ENCODE assay signal across 24 cellular contexts in genomic region chr11:85673422-85673821, GRCh38. TPM values are rescaled to one million over a fixed set of nuclear protein-coding genes. Genes with fewer than 3 reads are reported as not detected.
"Had no signal": no experiment of that assay in that cellular context is flagged by ENCODE, and none has a peak within 500 bp of the region (broad histone marks: within the 10 kb centered on the region; RNA-seq: fewer than 3 reads in every experiment).

No MANE protein-coding gene starts in this region.

- H3K27ac Mint-ChIP-seq: naive B cell had no signal

- H3K4me1 ChIP-seq: heart left ventricle, sigmoid colon, suprapubic skin, tibial artery, upper lobe of left lung, uterus had no signal

- DNase-seq: effector memory CD4-positive, alpha-beta T cell; heart left ventricle; hippocampal formation; kidney glomerular epithelial cell; mesendoderm; naive B cell; posterior cingulate gyrus; sigmoid colon; stimulated activated CD4-positive, alpha-beta T cell treated with anti-CD3 and anti-CD28 coated beads, Interleukin-2, amount 100 ng/mL, for 24 hours; stimulated activated CD4-positive, alpha-beta T cell treated with anti-CD3 and anti-CD28 coated beads, Interleukin-4, amount 100 ng/mL, for 4 hours; stimulated activated naive CD4-positive, alpha-beta T cell; tibial artery; upper lobe of left lung; uterus had no signal

- H3K4me3 ChIP-seq: heart left ventricle, sigmoid colon, skin epidermis, suprapubic skin, tibial artery, upper lobe of left lung, uterus had no signal

- H3K36me3 ChIP-seq: heart left ventricle, neutrophil, sigmoid colon, suprapubic skin, tibial artery, upper lobe of left lung, uterus had no signal

- H3K4me3 Mint-ChIP-seq: naive B cell had no signal

- H3K9me3 ChIP-seq: neutrophil, sigmoid colon, suprapubic skin, tibial artery, upper lobe of left lung, uterus had no signal

- H3K36me3 Mint-ChIP-seq: naive B cell had no signal

- H3K27ac ChIP-seq: heart left ventricle, neutrophil, sigmoid colon, skin epidermis, suprapubic skin, tibial artery, upper lobe of left lung, uterus had no signal

- H3K27me3 ChIP-seq: heart left ventricle, neutrophil, sigmoid colon, suprapubic skin, tibial artery, upper lobe of left lung, uterus had no signal

- ATAC-seq: esophagus mucosa, heart left ventricle had no signal

- FAIRE-seq: endometrium, frontal cortex, islet of Langerhans had no signal

RNA-seq across cellular contexts. Expression of gene CCDC89, which starts 12.6 kb away (rescaled TPM):
- total RNA-seq: osteocyte, pulmonary artery endothelial cell had no signal
- polyA plus RNA-seq: neural cell had no signal
